In genomic region chr3:183534249-183534648, GRCh38 we compare ENCODE assay signal across 2 cellular contexts.
TF ChIP-seq lines count a peak whose summit lies in the region.

No MANE protein-coding gene starts in this region.

TF ChIP-seq in GM23338, 12 proteins besides CTCF, POLR2A, EP300 and RAD21:
- no peak for TF ChIP-seq ZNF331 (CRISPR knock-in tag; IDR thresholded peaks at IDR 0.05; ENCODE audit: low read depth)
- TF ChIP-seq EZH2 (IDR thresholded peaks at IDR 0.05; ENCODE audit: low read depth, unreplicated experiment): no peak

TF ChIP-seq in endothelial cell of umbilical vein, 7 proteins besides CTCF, POLR2A, EP300 and RAD21:
- no peak for TF ChIP-seq MYC (IDR thresholded peaks at IDR 0.05; ENCODE audit: low read depth, low read length)
- TF ChIP-seq POLR2AphosphoS5 (IDR thresholded peaks at IDR 0.05; ENCODE audit: insufficient read depth, low read depth, low read length): no peak
- no peak for TF ChIP-seq GATA2 (IDR thresholded peaks at IDR 0.05; ENCODE audit: insufficient read depth, insufficient read length, low read depth, low read length)
- TF ChIP-seq EZH2 (IDR thresholded peaks at IDR 0.05; ENCODE audit: borderline replicate concordance, low read depth, low read length, severe bottlenecking): no peak
- no peak for TF ChIP-seq MAX (IDR thresholded peaks at IDR 0.05; ENCODE audit: insufficient read depth, insufficient read length)
